In the genomic region with DNA sequence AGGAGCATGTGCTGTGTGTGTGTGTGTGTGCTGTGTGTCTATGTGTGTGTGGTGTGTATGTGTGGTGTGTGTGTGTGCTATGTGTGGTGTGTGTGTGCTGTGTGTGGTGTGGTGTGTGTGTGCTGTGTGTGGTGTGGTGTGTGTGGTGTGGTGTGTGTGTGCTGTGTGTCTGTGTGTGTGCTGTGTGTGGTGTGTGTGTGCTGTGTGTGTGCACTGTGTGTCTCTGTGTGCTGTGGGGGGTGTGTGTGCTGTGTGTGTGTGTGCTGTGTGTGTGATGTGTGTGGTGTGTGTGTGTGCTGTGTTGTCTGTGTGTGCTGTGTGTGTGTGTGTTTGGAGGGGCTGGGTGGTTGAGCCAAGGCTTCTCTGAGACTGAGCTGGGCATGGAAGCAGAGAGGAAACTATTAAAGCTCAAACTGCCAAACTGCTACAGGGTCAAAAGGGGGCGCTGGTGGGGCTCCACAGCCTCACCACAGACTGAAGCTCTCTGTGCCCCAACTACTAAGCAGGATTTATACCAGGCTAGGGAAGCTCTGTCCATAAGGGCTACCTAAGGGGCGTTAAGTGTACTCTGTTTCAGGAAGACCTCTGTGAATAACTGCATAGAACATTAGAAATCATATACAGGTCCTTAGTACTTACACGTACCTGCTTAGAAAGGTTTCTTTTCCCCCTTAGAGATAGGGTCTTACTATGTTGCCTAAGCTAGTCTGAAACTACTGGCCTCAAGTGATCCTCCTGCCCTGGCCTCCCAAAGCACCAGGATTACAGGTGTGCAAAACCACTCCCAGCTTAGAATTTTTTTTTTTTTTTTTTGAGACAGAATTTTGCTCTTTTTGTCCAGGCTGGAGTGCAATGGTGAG, we compare ENCODE assay signal across 8 cellular contexts.
DNase-seq lines count a peak whose midpoint lies in the region; ATAC-seq, FAIRE-seq and TF ChIP-seq lines count a peak whose summit lies in the region.

No MANE protein-coding gene starts in this region.

- TF ChIP-seq POLR2A in H54 (IDR thresholded peaks at IDR 0.05; ENCODE audit: low read depth, low read length) = no peak

- FAIRE-seq in H54 (lab: Jason Lieb, UNC) = no peak

- H3K27ac ChIP-seq in parathyroid adenoma = no peak overlapping the region

- H3K27me3 ChIP-seq in parathyroid adenoma (ENCODE audit: control insufficient read depth, insufficient read depth, low read length) = no peaks in the 10 kb centered on the region

- H3K9me3 ChIP-seq in parathyroid adenoma (ENCODE audit: control insufficient read depth, low read length) = no peaks in the 10 kb centered on the region

- TF ChIP-seq CTCF in AG10803 (conservative IDR thresholded peaks at IDR 0.05; ENCODE audit: low read length) = peak; percentile 66
- peak; percentile 81 for TF ChIP-seq CTCF in fibroblast of mammary gland (conservative IDR thresholded peaks at IDR 0.05; ENCODE audit: control insufficient read depth, insufficient read depth, low read depth, low read length)
- peak; percentile 31 for TF ChIP-seq CTCF in parathyroid adenoma (IDR thresholded peaks at IDR 0.05)

- no peak overlapping the region for H2AFZ ChIP-seq in parathyroid adenoma

- H3K79me2 ChIP-seq in parathyroid adenoma = peaks cover 2% of the 10 kb centered on the region

- H3K36me3 ChIP-seq in parathyroid adenoma (ENCODE audit: control insufficient read depth, insufficient read depth, low read length) = no peaks in the 10 kb centered on the region

- H3K4me1 ChIP-seq in parathyroid adenoma = no peaks in the 10 kb centered on the region

- no peak overlapping the region for H3K4me2 ChIP-seq in parathyroid adenoma (ENCODE audit: low read length)

- DNase-seq in AG10803 (ENCODE audit: low read depth) = peak; percentile 45
- peak; percentile 61 for DNase-seq in H54 (ENCODE audit: insufficient read length, low spot score)
- peak; percentile 70 for DNase-seq in OCI-M1 (lab: John Stamatoyannopoulos, UW)
- DNase-seq in activated T-cell treated with anti-CD3 and anti-CD28 coated beads for 48 hours (ENCODE audit: low read depth) = peak; percentile 34
- peak; percentile 60 for DNase-seq in fibroblast of mammary gland (ENCODE audit: low read depth)
- no peak for DNase-seq in DMS79 (lab: John Stamatoyannopoulos, UW)

- H3K9ac ChIP-seq in parathyroid adenoma = no peak overlapping the region

- no peak overlapping the region for H3K4me3 ChIP-seq in AG10803 (ENCODE audit: low read length)
- H3K4me3 ChIP-seq in fibroblast of mammary gland (ENCODE audit: control insufficient read depth, low read depth, low read length) = no peak overlapping the region
- H3K4me3 ChIP-seq in parathyroid adenoma (ENCODE audit: low read depth, low read length) = no peak overlapping the region

- no peak for ATAC-seq in GM21717 (IDR thresholded peaks at IDR 0.05; ENCODE audit: unreplicated experiment)

Comparison
In these comparisons a context has a peak if more than half of its experiments do, and no peak if none do; other contexts are left out.
1. CTCF ChIP-seq: peak in every context shown above with its lines; median percentile 81 in fibroblast of mammary gland; 66 in AG10803; 31 in parathyroid adenoma.